ENCODE assay signal across 1 cellular context in the genomic region with DNA sequence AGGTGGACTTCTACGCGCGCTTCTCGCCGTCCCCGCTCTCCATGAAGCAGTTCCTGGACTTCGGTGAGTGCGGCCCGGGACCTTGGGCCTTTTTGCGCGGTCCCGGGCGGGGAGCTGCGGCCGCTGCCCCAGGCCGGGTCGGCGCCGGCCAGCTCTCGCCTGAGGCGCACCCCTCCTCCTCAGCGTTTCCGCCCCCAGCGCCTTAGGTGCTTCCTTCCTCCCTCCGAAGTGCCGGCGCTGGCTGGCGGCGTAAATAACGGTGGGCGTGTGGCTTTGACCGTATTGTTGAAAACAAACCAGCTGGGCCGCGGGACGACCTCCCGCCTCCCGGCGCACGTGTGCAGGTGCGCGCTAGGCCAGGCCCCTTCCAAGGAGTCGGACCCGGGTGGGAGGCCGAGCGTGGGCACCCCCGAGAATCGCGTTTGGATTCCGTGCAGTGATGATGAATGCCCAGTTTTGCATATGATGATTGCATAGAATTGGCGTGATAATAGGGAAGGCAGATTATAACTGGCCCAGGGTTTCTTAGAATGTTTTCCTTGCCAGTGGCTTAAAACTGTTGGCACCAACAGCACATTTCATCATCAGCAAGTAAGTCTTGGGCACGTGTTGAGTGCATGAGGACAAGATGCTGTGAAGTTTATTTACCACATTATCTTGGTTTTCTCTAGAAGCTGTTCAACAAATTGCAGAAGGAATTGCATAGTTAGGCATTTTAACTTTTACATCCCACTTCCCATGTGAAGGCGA.
TF ChIP-seq lines count a peak whose summit lies in the region.

No MANE protein-coding gene starts in this region.

TF ChIP-seq in K562, 482 proteins besides CTCF, POLR2A, EP300 and RAD21 (continued from another document and continues in another):
- TF ChIP-seq, protein P1, sequence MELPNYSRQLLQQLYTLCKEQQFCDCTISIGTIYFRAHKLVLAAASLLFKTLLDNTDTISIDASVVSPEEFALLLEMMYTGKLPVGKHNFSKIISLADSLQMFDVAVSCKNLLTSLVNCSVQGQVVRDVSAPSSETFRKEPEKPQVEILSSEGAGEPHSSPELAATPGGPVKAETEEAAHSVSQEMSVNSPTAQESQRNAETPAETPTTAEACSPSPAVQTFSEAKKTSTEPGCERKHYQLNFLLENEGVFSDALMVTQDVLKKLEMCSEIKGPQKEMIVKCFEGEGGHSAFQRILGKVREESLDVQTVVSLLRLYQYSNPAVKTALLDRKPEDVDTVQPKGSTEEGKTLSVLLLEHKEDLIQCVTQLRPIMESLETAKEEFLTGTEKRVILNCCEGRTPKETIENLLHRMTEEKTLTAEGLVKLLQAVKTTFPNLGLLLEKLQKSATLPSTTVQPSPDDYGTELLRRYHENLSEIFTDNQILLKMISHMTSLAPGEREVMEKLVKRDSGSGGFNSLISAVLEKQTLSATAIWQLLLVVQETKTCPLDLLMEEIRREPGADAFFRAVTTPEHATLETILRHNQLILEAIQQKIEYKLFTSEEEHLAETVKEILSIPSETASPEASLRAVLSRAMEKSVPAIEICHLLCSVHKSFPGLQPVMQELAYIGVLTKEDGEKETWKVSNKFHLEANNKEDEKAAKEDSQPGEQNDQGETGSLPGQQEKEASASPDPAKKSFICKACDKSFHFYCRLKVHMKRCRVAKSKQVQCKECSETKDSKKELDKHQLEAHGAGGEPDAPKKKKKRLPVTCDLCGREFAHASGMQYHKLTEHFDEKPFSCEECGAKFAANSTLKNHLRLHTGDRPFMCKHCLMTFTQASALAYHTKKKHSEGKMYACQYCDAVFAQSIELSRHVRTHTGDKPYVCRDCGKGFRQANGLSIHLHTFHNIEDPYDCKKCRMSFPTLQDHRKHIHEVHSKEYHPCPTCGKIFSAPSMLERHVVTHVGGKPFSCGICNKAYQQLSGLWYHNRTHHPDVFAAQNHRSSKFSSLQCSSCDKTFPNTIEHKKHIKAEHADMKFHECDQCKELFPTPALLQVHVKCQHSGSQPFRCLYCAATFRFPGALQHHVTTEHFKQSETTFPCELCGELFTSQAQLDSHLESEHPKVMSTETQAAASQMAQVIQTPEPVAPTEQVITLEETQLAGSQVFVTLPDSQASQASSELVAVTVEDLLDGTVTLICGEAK (IDR thresholded peaks at IDR 0.05) = peak; percentile 62
- TF ChIP-seq, protein P1 (CRISPR knock-in tag; IDR thresholded peaks at IDR 0.05) = no peak; the same call in 1 of the 2 replicates
- peak; percentile 60; the same call in 1 of the 2 replicates for TF ChIP-seq ZBTB17 (CRISPR knock-in tag; IDR thresholded peaks at IDR 0.05)
- TF ChIP-seq SP2 (IDR thresholded peaks at IDR 0.05; ENCODE audit: extremely low read depth, low read depth, low read length, poor library complexity, severe bottlenecking) = no peak
- no peak for TF ChIP-seq ZFP30 (CRISPR knock-in tag; IDR thresholded peaks at IDR 0.05; ENCODE audit: borderline replicate concordance)
- peak; percentile 82 for TF ChIP-seq ATF3 (IDR thresholded peaks at IDR 0.05)
- TF ChIP-seq ATF3 (CRISPR knock-in tag; conservative IDR thresholded peaks at IDR 0.05) = peak; percentile 63; the same call in 1 of the 2 replicates
- no peak for TF ChIP-seq COPS2 (conservative IDR thresholded peaks at IDR 0.05)
- no peak for TF ChIP-seq ZNF316 (IDR thresholded peaks at IDR 0.05)
- no peak for TF ChIP-seq KLF16 (IDR thresholded peaks at IDR 0.05)
- no peak for TF ChIP-seq ZNF79 (CRISPR knock-in tag; IDR thresholded peaks at IDR 0.05; ENCODE audit: low read depth)
- TF ChIP-seq SAP30 (IDR thresholded peaks at IDR 0.05; ENCODE audit: borderline replicate concordance, insufficient read depth, low read depth, low read length, poor library complexity, severe bottlenecking) = peak; percentile 96
- no peak for TF ChIP-seq POLR3A (IDR thresholded peaks at IDR 0.05; ENCODE audit: borderline replicate concordance, extremely low read depth, insufficient read depth, insufficient read length)
- no peak for TF ChIP-seq MIER1 (IDR thresholded peaks at IDR 0.05; ENCODE audit: low read depth)
- TF ChIP-seq ZNF347 (CRISPR knock-in tag; IDR thresholded peaks at IDR 0.05; ENCODE audit: low read depth) = no peak
- no peak for TF ChIP-seq NBN (IDR thresholded peaks at IDR 0.05; ENCODE audit: low read depth)
- no peak for TF ChIP-seq SMARCA5 (IDR thresholded peaks at IDR 0.05)
- TF ChIP-seq ZFP1 (CRISPR knock-in tag; IDR thresholded peaks at IDR 0.05) = peak; percentile 19; the same call in 1 of the 2 replicates
- TF ChIP-seq, protein P2, sequence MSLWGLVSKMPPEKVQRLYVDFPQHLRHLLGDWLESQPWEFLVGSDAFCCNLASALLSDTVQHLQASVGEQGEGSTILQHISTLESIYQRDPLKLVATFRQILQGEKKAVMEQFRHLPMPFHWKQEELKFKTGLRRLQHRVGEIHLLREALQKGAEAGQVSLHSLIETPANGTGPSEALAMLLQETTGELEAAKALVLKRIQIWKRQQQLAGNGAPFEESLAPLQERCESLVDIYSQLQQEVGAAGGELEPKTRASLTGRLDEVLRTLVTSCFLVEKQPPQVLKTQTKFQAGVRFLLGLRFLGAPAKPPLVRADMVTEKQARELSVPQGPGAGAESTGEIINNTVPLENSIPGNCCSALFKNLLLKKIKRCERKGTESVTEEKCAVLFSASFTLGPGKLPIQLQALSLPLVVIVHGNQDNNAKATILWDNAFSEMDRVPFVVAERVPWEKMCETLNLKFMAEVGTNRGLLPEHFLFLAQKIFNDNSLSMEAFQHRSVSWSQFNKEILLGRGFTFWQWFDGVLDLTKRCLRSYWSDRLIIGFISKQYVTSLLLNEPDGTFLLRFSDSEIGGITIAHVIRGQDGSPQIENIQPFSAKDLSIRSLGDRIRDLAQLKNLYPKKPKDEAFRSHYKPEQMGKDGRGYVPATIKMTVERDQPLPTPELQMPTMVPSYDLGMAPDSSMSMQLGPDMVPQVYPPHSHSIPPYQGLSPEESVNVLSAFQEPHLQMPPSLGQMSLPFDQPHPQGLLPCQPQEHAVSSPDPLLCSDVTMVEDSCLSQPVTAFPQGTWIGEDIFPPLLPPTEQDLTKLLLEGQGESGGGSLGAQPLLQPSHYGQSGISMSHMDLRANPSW (CRISPR knock-in tag; IDR thresholded peaks at IDR 0.05) = no peak
- TF ChIP-seq ZNF318 (IDR thresholded peaks at IDR 0.05; ENCODE audit: borderline replicate concordance in 1 of 2, low read depth in 1 of 2) = no peak
- no peak for TF ChIP-seq SP1 (CRISPR knock-in tag; IDR thresholded peaks at IDR 0.05)
- TF ChIP-seq E2F3 (CRISPR knock-in tag; IDR thresholded peaks at IDR 0.05) = peak; percentile 27; the same call in 1 of the 2 replicates
- TF ChIP-seq HNRNPL (IDR thresholded peaks at IDR 0.05; ENCODE audit: low read depth, low read length) = no peak
- TF ChIP-seq MCM3 (IDR thresholded peaks at IDR 0.05) = no peak
- peak; percentile 77 for TF ChIP-seq ZFX (CRISPR knock-in tag; IDR thresholded peaks at IDR 0.05)
- TF ChIP-seq MAFF (IDR thresholded peaks at IDR 0.05; ENCODE audit: low read length) = no peak
- TF ChIP-seq, protein P3, sequence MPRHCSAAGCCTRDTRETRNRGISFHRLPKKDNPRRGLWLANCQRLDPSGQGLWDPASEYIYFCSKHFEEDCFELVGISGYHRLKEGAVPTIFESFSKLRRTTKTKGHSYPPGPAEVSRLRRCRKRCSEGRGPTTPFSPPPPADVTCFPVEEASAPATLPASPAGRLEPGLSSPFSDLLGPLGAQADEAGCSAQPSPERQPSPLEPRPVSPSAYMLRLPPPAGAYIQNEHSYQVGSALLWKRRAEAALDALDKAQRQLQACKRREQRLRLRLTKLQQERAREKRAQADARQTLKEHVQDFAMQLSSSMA (CRISPR knock-in tag; IDR thresholded peaks at IDR 0.05) = 0 out of 2 replicates have a peak, but pooled peaks have one; percentile 66
- TF ChIP-seq POLR2AphosphoS5 (IDR thresholded peaks at IDR 0.05; ENCODE audit: control insufficient read depth, insufficient read depth, low read depth, low read length) = no peak
- no peak for TF ChIP-seq DPF2 (IDR thresholded peaks at IDR 0.05)
- 0 out of 2 replicates have a peak, but pooled peaks have one; percentile 34 for TF ChIP-seq NR2F6 (CRISPR knock-in tag; IDR thresholded peaks at IDR 0.05)
- TF ChIP-seq ESRRA (IDR thresholded peaks at IDR 0.05; ENCODE audit: borderline replicate concordance, low read depth) = no peak
- no peak for TF ChIP-seq DIDO1 (tag; IDR thresholded peaks at IDR 0.05; ENCODE audit: low read depth)
- TF ChIP-seq YY1 (IDR thresholded peaks at IDR 0.05; ENCODE audit: borderline replicate concordance in 1 of 3, control insufficient read depth in 1 of 3, extremely low read depth in 1 of 3, insufficient read depth in 3 of 3, insufficient read length in 1 of 3, insufficient replicate concordance in 2 of 3, low read depth in 1 of 3, low read length in 2 of 3) = no peak
- TF ChIP-seq ZNF75A (CRISPR knock-in tag; IDR thresholded peaks at IDR 0.05) = no peak
